In the genomic region with DNA sequence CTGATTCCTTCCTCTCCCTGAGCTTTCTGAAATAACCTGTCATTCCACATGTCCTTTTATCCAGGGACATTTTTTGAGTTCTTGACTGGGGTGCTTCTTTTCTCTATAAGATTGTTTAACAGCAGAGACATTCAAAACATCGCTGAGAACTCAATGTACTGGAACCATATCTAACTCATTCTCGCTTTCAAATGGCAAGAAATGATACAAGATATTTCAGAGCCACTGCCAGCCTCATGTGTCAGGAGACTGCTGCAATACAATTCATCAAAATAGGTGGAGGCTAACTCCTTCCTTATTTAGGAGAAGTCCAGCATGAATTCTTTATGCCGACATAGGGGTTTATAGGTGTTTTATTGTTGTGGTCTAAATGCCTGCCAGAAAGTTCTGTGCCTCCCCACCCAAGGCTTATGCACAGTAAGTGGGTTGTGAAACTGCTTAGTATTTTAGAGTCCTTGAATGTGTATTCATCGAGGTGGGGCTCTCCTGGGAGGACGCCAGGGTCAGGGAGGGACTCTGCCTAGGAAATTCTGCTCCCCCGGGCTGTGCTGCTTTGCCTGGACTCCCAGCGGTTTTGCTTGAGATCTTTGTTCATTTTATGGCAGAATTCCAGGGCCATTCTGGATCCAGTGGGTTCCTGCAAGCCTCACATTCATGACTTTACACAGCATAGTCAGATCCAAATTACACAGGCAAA, we compare ENCODE assay signal across 10 cellular contexts. TPM values are rescaled to one million over a fixed set of nuclear protein-coding genes. Genes with fewer than 3 reads are reported as not detected.
DNase-seq lines count a peak whose midpoint lies in the region; ATAC-seq, FAIRE-seq and TF ChIP-seq lines count a peak whose summit lies in the region.
"Had no signal": no experiment of that assay in that cellular context is flagged by ENCODE, and none has a peak within 500 bp of the region (broad histone marks: within the 10 kb centered on the region; RNA-seq: fewer than 3 reads in every experiment).

No MANE protein-coding gene starts in this region.

- H3K9ac ChIP-seq in mucosa of rectum (ENCODE audit: low read depth in 1 of 2, low read length in 2 of 2) = peak overlapping the region in 1 of 2 donors; percentile 23
- H3K9ac ChIP-seq: BLaER1 treated with 17β-estradiol and CSF1 and Interleukin-3, amounts not matched to agents 10 nM and 100 nM had no signal

- WGBS in A549 (ENCODE audit: missing lambda C conversion rate) = 19% methylated on average over 7 of the region's 7 CpGs

- H3K27ac Mint-ChIP-seq in T-helper 17 cell = no peak overlapping the region

- H3K36me3 Mint-ChIP-seq in T-helper 17 cell (ENCODE audit: low read depth) = no peaks in the 10 kb centered on the region

- TF ChIP-seq EP300 in A549 (IDR thresholded peaks at IDR 0.05) = peak in 1 of 2 experiments; percentile 48; a peak in 1 of 5 replicates

- CTCF ChIA-PET in A549 (lab: Yijun Ruan, JAX) = interaction anchor here (1.8 kb wide), 1 partner anchor 81 kb away, joined by 4 read pairs; no protein-coding TSS in a partner anchor

- no peaks in the 10 kb centered on the region for H3K27me3 ChIP-seq in mucosa of rectum (ENCODE audit: control insufficient read depth in 2 of 2, insufficient read depth in 2 of 2, low read length in 2 of 2)
- H3K27me3 ChIP-seq: BLaER1 treated with 17β-estradiol and CSF1 and Interleukin-3, amounts not matched to agents 10 nM and 100 nM had no signal

- POLR2A ChIA-PET in A549 (lab: Yijun Ruan, JAX) = no interaction called here

- peaks cover 31% of the 10 kb centered on the region; the same call in 2 of the 3 replicates for H3K4me1 ChIP-seq in A549
- peaks cover 15 to 17% of the 10 kb centered on the region in 2 donors for H3K4me1 ChIP-seq in mucosa of rectum (ENCODE audit: control insufficient read depth in 2 of 2, insufficient read depth in 2 of 2, low read length in 2 of 2)
- H3K4me1 ChIP-seq: BLaER1 treated with 17β-estradiol and CSF1 and Interleukin-3, amounts not matched to agents 10 nM and 100 nM had no signal

- H3K36me3 ChIP-seq in mucosa of rectum (ENCODE audit: control insufficient read depth in 2 of 2, insufficient read depth in 2 of 2, low read length in 2 of 2) = no peaks in the 10 kb centered on the region
- H3K36me3 ChIP-seq: BLaER1 treated with 17β-estradiol and CSF1 and Interleukin-3, amounts not matched to agents 10 nM and 100 nM had no signal

- ATAC-seq in A549 (peak; percentile 43 to 75; a peak in 4 of 6 replicates), T-helper 17 cell (no peak), HG03097 (IDR thresholded peaks at IDR 0.05; ENCODE audit: low FRiP score, unreplicated experiment) (no peak)

- peaks cover 2% of the 10 kb centered on the region for H3K4me1 Mint-ChIP-seq in T-helper 17 cell

- TF ChIP-seq CTCF in A549 (IDR thresholded peaks at IDR 0.05) = no peak
- no peak for TF ChIP-seq CTCF in epithelial cell of proximal tubule (conservative IDR thresholded peaks at IDR 0.05; ENCODE audit: low read depth, low read length)

- no peak for FAIRE-seq in A549 (lab: Jason Lieb, UNC)

- H3K27ac ChIP-seq in A549 (peak overlapping the region; percentile 32 to 65; a peak in 4 of 6 replicates), mucosa of rectum (ENCODE audit: low read depth in 2 of 2, low read length in 2 of 2) (peak overlapping the region; percentile 82 to 85)
- H3K27ac ChIP-seq: BLaER1 treated with 17β-estradiol and CSF1 and Interleukin-3, amounts not matched to agents 10 nM and 100 nM had no signal

- DNase-seq in A549 (ENCODE audit: low read depth in 1 of 2, low spot score in 1 of 2) = peak in 1 of 2 experiments; percentile 3
- DNase-seq in NCI-H1092 treated with DMSO at 0.1 percent for 48 hours (lab: John Stamatoyannopoulos, UW) = peak; percentile 10
- DNase-seq in epithelial cell of proximal tubule (ENCODE audit: low read depth) = peak; percentile 78
- no peak for DNase-seq in T-helper 17 cell
- DNase-seq in hepatic stellate cell (ENCODE audit: low spot score) = no peak
- DNase-seq in SIG-M5 treated with dmso at 0.1 percent for 504 hours (lab: John Stamatoyannopoulos, UW; ENCODE audit: unreplicated experiment) = no peak
- DNase-seq: NCI-H2171 treated with DMSO at 0.1 percent for 48 hours had no signal

- no peak for TF ChIP-seq RAD21 in A549 (conservative IDR thresholded peaks at IDR 0.05 in 1 of 2, IDR thresholded peaks at IDR 0.05 in 1 of 2)

- no peak for TF ChIP-seq POLR2A in A549 (IDR thresholded peaks at IDR 0.05; ENCODE audit: low read length)

- no peak overlapping the region for H3K4me3 Mint-ChIP-seq in T-helper 17 cell

- peaks cover 20% of the 10 kb centered on the region for H3K27me3 Mint-ChIP-seq in T-helper 17 cell

- H3K4me2 ChIP-seq in A549 = peak overlapping the region; percentile 44
- H3K4me2 ChIP-seq: BLaER1 treated with 17β-estradiol and CSF1 and Interleukin-3, amounts not matched to agents 10 nM and 100 nM had no signal

- H3K9me3 ChIP-seq in A549 (no peaks in the 10 kb centered on the region), mucosa of rectum (ENCODE audit: control insufficient read depth in 2 of 2, low read length in 2 of 2) (no peaks in the 10 kb centered on the region), T-helper 17 cell (ENCODE audit: control insufficient read depth, low read length, poor library complexity, severe bottlenecking) (no peaks in the 10 kb centered on the region)

- H3K4me3 ChIP-seq in A549 (no peak overlapping the region), epithelial cell of proximal tubule (ENCODE audit: low read depth, low read length) (no peak overlapping the region), mucosa of rectum (ENCODE audit: low read length in 2 of 2) (peak overlapping the region in 1 of 2 donors; percentile 49)
- H3K4me3 ChIP-seq: BLaER1 treated with 17β-estradiol and CSF1 and Interleukin-3, amounts not matched to agents 10 nM and 100 nM had no signal

TF ChIP-seq in A549, 52 proteins besides CTCF, POLR2A, EP300 and RAD21:
- no peak for TF ChIP-seq JUN (IDR thresholded peaks at IDR 0.05)

RNA-seq across cellular contexts. Expression of a gene that starts 53.9 kb away (rescaled TPM):
- polyA plus RNA-seq in A549 (2011; rRNA removed) (0.30 and 0.50 TPM in 2 replicates), A549 (2017; fragmentation: RNase III; extraction: RNeasy Plus Mini Kit Qiagen cat#74134 plus additional on column Dnase treatment) (0.15 to 0.32 TPM (median 0.26 TPM) in 3 replicates)
- polyA plus RNA-seq in A549 (2012; cell fraction: cytosol; rRNA removed) = 0.06 and 0.11 TPM in 2 replicates
- 0.24 and 0.36 TPM in 2 replicates for polyA plus RNA-seq in A549 (2012; cell fraction: nucleus; rRNA removed)
- 0.54 and 1.1 TPM in 2 replicates for polyA minus RNA-seq in A549 (2011; rRNA and poly(A)+ RNA removed)
- total RNA-seq in epithelial cell of proximal tubule (not detected in 2 replicates), T-helper 17 cell (under 1 TPM in 1 of 2 donors, not detected in 1; 0.57 TPM)

Comparison
In these comparisons a context has a peak if more than half of its experiments do, and no peak if none do; other contexts are left out.
1. ATAC-seq: peak in A549 (2 of 2); none in T-helper 17 cell (single experiment) and HG03097 (single experiment).
2. DNase-seq: peak in NCI-H1092 treated with DMSO at 0.1 percent for 48 hours (single experiment) and epithelial cell of proximal tubule (single experiment); none in T-helper 17 cell (0 of 3), hepatic stellate cell (single experiment) and SIG-M5 treated with dmso at 0.1 percent for 504 hours (single experiment).